In genomic region chr9:126391713-126392661, GRCh38 we compare ENCODE assay signal across 19 cellular contexts.
DNase-seq lines count a peak whose midpoint lies in the region; ATAC-seq and TF ChIP-seq lines count a peak whose summit lies in the region.
"Had no signal": no experiment of that assay in that cellular context is flagged by ENCODE, and none has a peak within 500 bp of the region (broad histone marks: within the 10 kb centered on the region; RNA-seq: fewer than 3 reads in every experiment).

No MANE protein-coding gene starts in this region.

- H3K27ac Mint-ChIP-seq in natural killer cell treated with Interleukin-12 subunit alpha and Interleukin-12 subunit beta and Interleukin-15 and Interleukin-18, amount 100 ng/mL, for 72 hours = peak overlapping the region; percentile 7 to 55
- no peak overlapping the region for H3K27ac Mint-ChIP-seq in natural killer cell
- H3K27ac Mint-ChIP-seq: nephron had no signal

- no peak overlapping the region for H3K4me3 Mint-ChIP-seq in natural killer cell treated with Interleukin-12 subunit alpha and Interleukin-12 subunit beta and Interleukin-15 and Interleukin-18, amount 100 ng/mL, for 72 hours
- H3K4me3 Mint-ChIP-seq in natural killer cell = no peak overlapping the region
- H3K4me3 Mint-ChIP-seq: IgD-negative memory B cell, nephron had no signal

- H3K9me3 ChIP-seq in gastrocnemius medialis (no peaks in the 10 kb centered on the region), aorta (ENCODE audit: control insufficient read depth, low read length) (no peaks in the 10 kb centered on the region)
- H3K9me3 ChIP-seq: breast epithelium had no signal

- no peaks in the 10 kb centered on the region for H3K9me3 Mint-ChIP-seq in natural killer cell treated with Interleukin-12 subunit alpha and Interleukin-12 subunit beta and Interleukin-15 and Interleukin-18, amount 100 ng/mL, for 72 hours
- H3K9me3 Mint-ChIP-seq in natural killer cell = no peaks in the 10 kb centered on the region
- H3K9me3 Mint-ChIP-seq: IgD-negative memory B cell, nephron had no signal

- in situ Hi-C loops in gastrocnemius medialis (cut with MboI; ENCODE audit: low sequenced_read_pairs in 4 of 4) = no loop called here

- TF ChIP-seq CTCF in natural killer cell (IDR thresholded peaks at IDR 0.05) (no peak), gastrocnemius medialis (IDR thresholded peaks at IDR 0.05 in 4 of 5, conservative IDR thresholded peaks at IDR 0.05 in 1 of 5) (no peak)

- no peaks in the 10 kb centered on the region for H3K36me3 Mint-ChIP-seq in natural killer cell treated with Interleukin-12 subunit alpha and Interleukin-12 subunit beta and Interleukin-15 and Interleukin-18, amount 100 ng/mL, for 72 hours
- H3K36me3 Mint-ChIP-seq in natural killer cell = no peaks in the 10 kb centered on the region

- H3K27ac ChIP-seq in layer of hippocampus (ENCODE audit: low read depth, low read length) = peak overlapping the region; percentile 71
- H3K27ac ChIP-seq in gastrocnemius medialis = peak overlapping the region; percentile 67 to 80 (median 76)
- H3K27ac ChIP-seq in aorta (ENCODE audit: low read depth in 1 of 2, low read length in 2 of 2) = peak overlapping the region; percentile 6 to 45

- H3K27me3 Mint-ChIP-seq in natural killer cell treated with Interleukin-12 subunit alpha and Interleukin-12 subunit beta and Interleukin-15 and Interleukin-18, amount 100 ng/mL, for 72 hours = no peaks in the 10 kb centered on the region
- H3K27me3 Mint-ChIP-seq in natural killer cell (ENCODE audit: low read depth in 2 of 2) = peaks cover 0 to 3% of the 10 kb centered on the region in 2 donors

- no peak overlapping the region for H3K4me3 ChIP-seq in gastrocnemius medialis
- H3K4me3 ChIP-seq in aorta (ENCODE audit: low read length in 2 of 2) = no peak overlapping the region
- H3K4me3 ChIP-seq: breast epithelium, lung had no signal

- 89% methylated on average over 24 of the region's 24 CpGs for WGBS in aorta, 2 donors

- H3K4me1 Mint-ChIP-seq in natural killer cell treated with Interleukin-12 subunit alpha and Interleukin-12 subunit beta and Interleukin-15 and Interleukin-18, amount 100 ng/mL, for 72 hours (ENCODE audit: low read depth in 2 of 2) = peaks cover 9 to 29% of the 10 kb centered on the region in 2 donors
- peaks cover 7 to 28% of the 10 kb centered on the region in 2 donors for H3K4me1 Mint-ChIP-seq in natural killer cell

- intact Hi-C loops in natural killer cell (cut with micrococcal nuclease) = no loop called here
- intact Hi-C loops in gastrocnemius medialis (cut with DNase I; ENCODE audit: low total_unique reads) = no loop called here
- intact Hi-C loops in aorta (cut with DNase I) = loop anchor here in 1 of 2 donors (2.0 to 10.0 kb wide), 2 partner anchors 65 to 103 kb away; partner anchors contain the start of gene MVB12B

- H3K27me3 ChIP-seq in layer of hippocampus (ENCODE audit: control insufficient read depth, insufficient read depth, low read length) (no peaks in the 10 kb centered on the region), gastrocnemius medialis (no peaks in the 10 kb centered on the region), aorta (ENCODE audit: control insufficient read depth in 1 of 2, insufficient read depth in 2 of 2, low read length in 1 of 2) (no peaks in the 10 kb centered on the region)
- H3K27me3 ChIP-seq: breast epithelium had no signal

- H3K36me3 ChIP-seq in gastrocnemius medialis (no peaks in the 10 kb centered on the region), aorta (ENCODE audit: control insufficient read depth in 1 of 2, insufficient read depth in 2 of 2, low read length in 1 of 2) (no peaks in the 10 kb centered on the region)
- H3K36me3 ChIP-seq: breast epithelium had no signal

- no peak for ATAC-seq in natural killer cell treated with Interleukin-12 subunit alpha and Interleukin-12 subunit beta and Interleukin-15 and Interleukin-18, amount 100 ng/mL, for 72 hours
- ATAC-seq in natural killer cell = no peak
- no peak for ATAC-seq in gastrocnemius medialis
- no peak for ATAC-seq in aorta (ENCODE audit: low FRiP score)
- no peak for ATAC-seq in GM18519 (IDR thresholded peaks at IDR 0.05; ENCODE audit: low FRiP score, unreplicated experiment)
- no peak for ATAC-seq in GM19467 (IDR thresholded peaks at IDR 0.05; ENCODE audit: unreplicated experiment)
- ATAC-seq: HCT116 had no signal

- no peak for DNase-seq in natural killer cell treated with Interleukin-12 subunit alpha and Interleukin-12 subunit beta and Interleukin-15 and Interleukin-18, amount 100 ng/mL, for 72 hours (ENCODE audit: low spot score)
- DNase-seq in natural killer cell (no peak), gastrocnemius medialis (no peak), aorta (no peak), NCI-H446 treated with DMSO at 0.1 percent for 48 hours (lab: John Stamatoyannopoulos, UW) (no peak)
- DNase-seq: activated CD4-positive, CD25-positive, alpha-beta regulatory T cell; activated naive CD4-positive, alpha-beta T cell treated with Interleukin-2 at 50 U/mL for 16 hours; GDM1; NCI-H2171; stimulated activated CD4-positive, alpha-beta T cell treated with anti-CD3 and anti-CD28 coated beads, Interleukin-4, amount 100 ng/mL, for 4 hours; T-helper 1 cell had no signal

- no peak for TF ChIP-seq POLR2A in gastrocnemius medialis (IDR thresholded peaks at IDR 0.05)

- H3K4me1 ChIP-seq in gastrocnemius medialis (peaks cover 54 to 62% of the 10 kb centered on the region in 2 donors), aorta (ENCODE audit: control insufficient read depth in 1 of 2, insufficient read depth in 2 of 2, low read length in 2 of 2) (no peaks in the 10 kb centered on the region)
- H3K4me1 ChIP-seq: breast epithelium had no signal

Comparison
In these comparisons a context has a peak if more than half of its experiments do, and no peak if none do; other contexts are left out.
1. H3K27ac Mint-ChIP-seq: peak in natural killer cell treated with Interleukin-12 subunit alpha and Interleukin-12 subunit beta and Interleukin-15 and Interleukin-18, amount 100 ng/mL, for 72 hours (2 of 2); none in natural killer cell (0 of 2).
2. H3K27ac ChIP-seq: peak in every context shown above with its lines; median percentile 76 in gastrocnemius medialis; 71 in layer of hippocampus; 26 in aorta.